In genomic region chr11:107179829-107180228, GRCh38 we compare ENCODE assay signal across 28 cellular contexts.
"Had no signal": no experiment of that assay in that cellular context is flagged by ENCODE, and none has a peak within 500 bp of the region (broad histone marks: within the 10 kb centered on the region; RNA-seq: fewer than 3 reads in every experiment).

No MANE protein-coding gene starts in this region.

- H3K36me3 ChIP-seq: Peyer's patch had no signal

- H3K4me3 ChIP-seq: Peyer's patch had no signal

- H3K27ac ChIP-seq: Peyer's patch, RWPE1, VCaP had no signal

- H3K4me1 ChIP-seq: Peyer's patch had no signal

- ATAC-seq: activated T-cell treated with anti-CD3 and anti-CD28 coated beads, Interleukin-2, amount 50 U/mL, for 4 hours; activated T-helper 17 cell treated with anti-CD3 and anti-CD28 coated beads, Interleukin-2, amount 50 U/mL, for 72 hours; T-cell had no signal

- FAIRE-seq: astrocyte had no signal

- H3K27me3 ChIP-seq: Peyer's patch had no signal

- DNase-seq: activated CD4-positive, alpha-beta memory T cell treated with anti-CD3 and anti-CD28 coated beads for 36 hours; activated CD4-positive, alpha-beta T cell treated with anti-CD3 and anti-CD28 coated beads, Interleukin-2, amount 10 ng/mL, durations not matched to agents 7 days and 5 days; activated CD4-positive, CD25-positive, alpha-beta regulatory T cell; activated CD8-positive, alpha-beta memory T cell treated with anti-CD3 and anti-CD28 coated beads for 24 hours; activated gamma-delta T cell; activated naive CD4-positive, alpha-beta T cell treated with anti-CD3 and anti-CD28 coated beads for 36 hours; activated T-cell treated with anti-CD3 and anti-CD28 coated beads, Interleukin-2, amount 50 U/mL, for 4 hours; amygdala; cortex of kidney; Kasumi-1; KBM-7; NCI-H1048; NCI-H1417; NCI-H1930; NCI-H2171 treated with DMSO at 0.1 percent for 48 hours; NCI-H345; NCI-H510A; NCI-H526 treated with DMSO at 0.1 percent for 48 hours; NCI-H82; Peyer's patch; Right ventricle myocardium superior; T-cell; T-helper 2 cell; T1000 had no signal

- H3K9me3 ChIP-seq: Peyer's patch had no signal
